Comparison of ENCODE assay signal across 1 cellular context in the genomic region with DNA sequence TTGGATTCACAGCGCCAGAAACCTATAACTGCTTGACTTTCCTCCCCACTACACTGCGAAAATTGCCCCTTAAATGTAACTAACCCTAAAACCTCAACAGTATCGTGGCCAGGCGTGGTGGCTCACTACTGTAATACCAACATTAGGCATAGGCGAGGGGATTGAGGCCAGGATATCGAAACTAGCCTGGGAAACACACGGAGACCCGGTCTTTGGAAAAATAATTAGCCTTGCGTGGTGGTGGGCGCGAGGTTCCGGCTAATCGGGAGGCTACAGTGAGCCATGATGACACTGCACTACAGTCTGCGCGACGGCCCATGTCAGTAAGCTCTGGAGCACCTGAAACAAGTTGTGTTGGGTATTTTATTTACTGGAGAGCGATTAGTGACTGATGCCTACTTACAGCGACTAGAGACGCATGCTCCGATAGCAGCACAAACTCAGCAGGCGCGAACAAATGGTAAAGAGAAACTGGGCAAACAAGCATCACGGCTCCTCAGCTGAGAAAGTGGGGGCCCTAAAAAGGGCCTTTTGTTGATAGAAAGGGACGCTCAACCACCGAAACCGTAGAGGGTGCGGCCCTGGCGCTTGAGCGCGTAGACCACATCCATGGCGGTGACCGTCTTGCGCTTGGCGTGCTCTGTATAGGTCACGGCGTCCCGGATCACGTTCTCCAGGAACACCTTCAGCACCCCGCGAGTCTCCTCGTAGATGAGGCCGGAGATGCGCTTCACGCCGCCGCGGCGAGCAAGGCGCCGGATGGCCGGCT.
TF ChIP-seq lines count a peak whose summit lies in the region.

No MANE protein-coding gene starts in this region.

TF ChIP-seq in H1, 55 proteins besides CTCF, POLR2A, EP300 and RAD21 (continued from another document):
- TF ChIP-seq, protein P1, sequence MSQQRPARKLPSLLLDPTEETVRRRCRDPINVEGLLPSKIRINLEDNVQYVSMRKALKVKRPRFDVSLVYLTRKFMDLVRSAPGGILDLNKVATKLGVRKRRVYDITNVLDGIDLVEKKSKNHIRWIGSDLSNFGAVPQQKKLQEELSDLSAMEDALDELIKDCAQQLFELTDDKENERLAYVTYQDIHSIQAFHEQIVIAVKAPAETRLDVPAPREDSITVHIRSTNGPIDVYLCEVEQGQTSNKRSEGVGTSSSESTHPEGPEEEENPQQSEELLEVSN (IDR thresholded peaks at IDR 0.05): peak; percentile 13; the same call in 1 of the 2 replicates
- TF ChIP-seq PHF8 (conservative IDR thresholded peaks at IDR 0.05; ENCODE audit: low read depth, low read length) (0 out of 2 replicates have a peak, but pooled peaks have one; percentile 26), SIN3A (conservative IDR thresholded peaks at IDR 0.05 in 1 of 2, IDR thresholded peaks at IDR 0.05 in 1 of 2; ENCODE audit: low read depth in 1 of 2, low read length in 2 of 2) (peak; percentile 29 to 60; a peak in 1 of 4 replicates), CHD2 (IDR thresholded peaks at IDR 0.05; ENCODE audit: low read length) (peak; percentile 43; the same call in 1 of the 2 replicates), CHD1 (IDR thresholded peaks at IDR 0.05; ENCODE audit: low read depth, low read length) (peak; percentile 63; the same call in 1 of the 2 replicates), CREB1 (IDR thresholded peaks at IDR 0.05) (0 out of 2 replicates have a peak, but pooled peaks have one; percentile 9)
- TF ChIP-seq, protein P2, sequence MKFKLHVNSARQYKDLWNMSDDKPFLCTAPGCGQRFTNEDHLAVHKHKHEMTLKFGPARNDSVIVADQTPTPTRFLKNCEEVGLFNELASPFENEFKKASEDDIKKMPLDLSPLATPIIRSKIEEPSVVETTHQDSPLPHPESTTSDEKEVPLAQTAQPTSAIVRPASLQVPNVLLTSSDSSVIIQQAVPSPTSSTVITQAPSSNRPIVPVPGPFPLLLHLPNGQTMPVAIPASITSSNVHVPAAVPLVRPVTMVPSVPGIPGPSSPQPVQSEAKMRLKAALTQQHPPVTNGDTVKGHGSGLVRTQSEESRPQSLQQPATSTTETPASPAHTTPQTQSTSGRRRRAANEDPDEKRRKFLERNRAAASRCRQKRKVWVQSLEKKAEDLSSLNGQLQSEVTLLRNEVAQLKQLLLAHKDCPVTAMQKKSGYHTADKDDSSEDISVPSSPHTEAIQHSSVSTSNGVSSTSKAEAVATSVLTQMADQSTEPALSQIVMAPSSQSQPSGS (IDR thresholded peaks at IDR 0.05; ENCODE audit: low read length): peak; percentile 64
